17 cellular contexts compared by ENCODE assay signal in the genomic region with DNA sequence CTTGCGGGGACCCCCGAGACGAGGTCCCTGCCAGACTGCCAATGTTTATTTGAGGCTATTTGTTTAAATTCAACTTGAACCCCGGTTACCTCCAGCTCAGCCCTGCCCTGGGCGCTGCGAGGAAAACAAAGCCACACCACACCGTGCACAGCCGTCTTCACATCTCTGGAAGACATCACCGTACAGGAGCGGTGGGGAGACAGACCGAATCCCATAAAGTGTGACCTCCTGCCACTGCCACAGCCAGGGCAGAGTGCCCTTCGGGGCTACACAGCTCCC.
"Had no signal": no experiment of that assay in that cellular context is flagged by ENCODE, and none has a peak within 500 bp of the region (broad histone marks: within the 10 kb centered on the region; RNA-seq: fewer than 3 reads in every experiment).

No MANE protein-coding gene starts in this region.

- H3K4me1 ChIP-seq: foreskin keratinocyte, pancreas had no signal

- H3K4me3 ChIP-seq: cardiac muscle cell, pancreas, smooth muscle cell had no signal

- H3K27ac ChIP-seq: cardiac muscle cell, epithelial cell of prostate, foreskin keratinocyte, neutrophil had no signal

- H3K36me3 ChIP-seq: cardiac muscle cell, neutrophil, pancreas had no signal

- H3K27me3 Mint-ChIP-seq: activated naive CD8-positive, alpha-beta T cell had no signal

- H3K27ac Mint-ChIP-seq: activated naive CD8-positive, alpha-beta T cell had no signal

- H3K27me3 ChIP-seq: cardiac muscle cell, foreskin keratinocyte, pancreas had no signal

- H3K4me3 Mint-ChIP-seq: activated naive CD8-positive, alpha-beta T cell had no signal

- DNase-seq: activated CD4-positive, alpha-beta T cell treated with anti-CD3 and anti-CD28 coated beads, Interleukin-2, amount 50 U/mL, for 4 hours; activated CD4-positive, CD25-positive, alpha-beta regulatory T cell treated with anti-CD3 and anti-CD28 coated beads, Interleukin-2, amount 50 U/mL, for 72 hours; activated gamma-delta T cell; foreskin keratinocyte; glutamatergic neuron; mammary epithelial cell; stimulated activated CD4-positive, alpha-beta T cell treated with anti-CD3 and anti-CD28 coated beads, Interleukin-4, amount 100 ng/mL, for 24 hours; stimulated activated naive CD4-positive, alpha-beta T cell; T-helper 1 cell; T1000 had no signal

- H3K9me3 ChIP-seq: neutrophil, pancreas had no signal

- ATAC-seq: foreskin keratinocyte, left lobe of liver had no signal
